In genomic region chr1:46466477-46467182, GRCh38 we compare ENCODE assay signal across 9 cellular contexts. TPM values are rescaled to one million over a fixed set of nuclear protein-coding genes. Genes with fewer than 3 reads are reported as not detected.
DNase-seq lines count a peak whose midpoint lies in the region; ATAC-seq and TF ChIP-seq lines count a peak whose summit lies in the region.
"Had no signal": no experiment of that assay in that cellular context is flagged by ENCODE, and none has a peak within 500 bp of the region (broad histone marks: within the 10 kb centered on the region; RNA-seq: fewer than 3 reads in every experiment).

No MANE protein-coding gene starts in this region.

- DNase-seq in DMS79 treated with DMSO at 0.1 percent for 48 hours (lab: John Stamatoyannopoulos, UW) = peak; percentile 21
- peak; percentile 82 for DNase-seq in NCI-H2171 treated with DMSO at 0.1 percent for 48 hours (lab: John Stamatoyannopoulos, UW)
- peak in 1 of 2 donors; percentile 21 for DNase-seq in left colon
- no peak for DNase-seq in stimulated activated naive CD8-positive, alpha-beta T cell treated with anti-CD3 and anti-CD28 coated beads, Interleukin-15, amount 100 ng/mL, for 72 hours
- DNase-seq in cerebellar nuclear complex (lab: John Stamatoyannopoulos, UW) = no peak
- no peak for DNase-seq in NCI-H2107 treated with DMSO at 0.1 percent for 48 hours (lab: John Stamatoyannopoulos, UW; ENCODE audit: unreplicated experiment)
- DNase-seq in NCI-H187 (lab: John Stamatoyannopoulos, UW) = no peak

- peak overlapping the region in 4 of 5 experiments; percentile 45 to 92 (median 72) for H3K27ac Mint-ChIP-seq in brain
- peak overlapping the region in 1 of 2 donors; percentile 71 for H3K27ac Mint-ChIP-seq in stimulated activated naive CD8-positive, alpha-beta T cell treated with anti-CD3 and anti-CD28 coated beads, Interleukin-15, amount 100 ng/mL, for 72 hours

- peak overlapping the region; percentile 81 to 86 (median 83) for H3K4me3 Mint-ChIP-seq in brain
- H3K4me3 Mint-ChIP-seq in stimulated activated naive CD8-positive, alpha-beta T cell treated with anti-CD3 and anti-CD28 coated beads, Interleukin-15, amount 100 ng/mL, for 72 hours = peak overlapping the region; percentile 71 to 79

- intact Hi-C loops in left colon (cut with DNase I, micrococcal nuclease) = no loop called here

- H3K36me3 Mint-ChIP-seq in brain = no peaks in the 10 kb centered on the region

- ATAC-seq in left colon = peak; percentile 48
- peak; percentile 47 for ATAC-seq in stimulated activated naive CD8-positive, alpha-beta T cell treated with anti-CD3 and anti-CD28 coated beads, Interleukin-15, amount 100 ng/mL, for 72 hours

- TF ChIP-seq CTCF in brain (conservative IDR thresholded peaks at IDR 0.05) = no peak

- H3K4me1 Mint-ChIP-seq in brain = peaks cover 60% of the 10 kb centered on the region
- peaks cover 15% of the 10 kb centered on the region for H3K4me1 Mint-ChIP-seq in stimulated activated naive CD8-positive, alpha-beta T cell treated with anti-CD3 and anti-CD28 coated beads, Interleukin-15, amount 100 ng/mL, for 72 hours

- H3K9me3 Mint-ChIP-seq in brain = no peaks in the 10 kb centered on the region
- no peaks in the 10 kb centered on the region for H3K9me3 Mint-ChIP-seq in stimulated activated naive CD8-positive, alpha-beta T cell treated with anti-CD3 and anti-CD28 coated beads, Interleukin-15, amount 100 ng/mL, for 72 hours

- peaks cover 48% of the 10 kb centered on the region for H3K27me3 Mint-ChIP-seq in brain
- peaks cover 69% of the 10 kb centered on the region for H3K27me3 Mint-ChIP-seq in stimulated activated naive CD8-positive, alpha-beta T cell treated with anti-CD3 and anti-CD28 coated beads, Interleukin-15, amount 100 ng/mL, for 72 hours

RNA-seq across cellular contexts. Expression of gene DMBX1, which starts 23.0 kb away (rescaled TPM):
- not detected for polyA plus RNA-seq in brain (ENCODE audit: insufficient read depth, low read depth, low replicate concordance)
- not detected for total RNA-seq in left colon
- total RNA-seq: M059J had no signal

Comparison
In these comparisons a context has a peak if more than half of its experiments do, and no peak if none do; other contexts are left out.
1. DNase-seq: peak in DMS79 treated with DMSO at 0.1 percent for 48 hours (single experiment) and NCI-H2171 treated with DMSO at 0.1 percent for 48 hours (single experiment); none in stimulated activated naive CD8-positive, alpha-beta T cell treated with anti-CD3 and anti-CD28 coated beads, Interleukin-15, amount 100 ng/mL, for 72 hours (0 of 2), cerebellar nuclear complex (0 of 2), NCI-H2107 treated with DMSO at 0.1 percent for 48 hours (single experiment) and NCI-H187 (0 of 2).